25 cellular contexts compared by ENCODE assay signal in the genomic region with DNA sequence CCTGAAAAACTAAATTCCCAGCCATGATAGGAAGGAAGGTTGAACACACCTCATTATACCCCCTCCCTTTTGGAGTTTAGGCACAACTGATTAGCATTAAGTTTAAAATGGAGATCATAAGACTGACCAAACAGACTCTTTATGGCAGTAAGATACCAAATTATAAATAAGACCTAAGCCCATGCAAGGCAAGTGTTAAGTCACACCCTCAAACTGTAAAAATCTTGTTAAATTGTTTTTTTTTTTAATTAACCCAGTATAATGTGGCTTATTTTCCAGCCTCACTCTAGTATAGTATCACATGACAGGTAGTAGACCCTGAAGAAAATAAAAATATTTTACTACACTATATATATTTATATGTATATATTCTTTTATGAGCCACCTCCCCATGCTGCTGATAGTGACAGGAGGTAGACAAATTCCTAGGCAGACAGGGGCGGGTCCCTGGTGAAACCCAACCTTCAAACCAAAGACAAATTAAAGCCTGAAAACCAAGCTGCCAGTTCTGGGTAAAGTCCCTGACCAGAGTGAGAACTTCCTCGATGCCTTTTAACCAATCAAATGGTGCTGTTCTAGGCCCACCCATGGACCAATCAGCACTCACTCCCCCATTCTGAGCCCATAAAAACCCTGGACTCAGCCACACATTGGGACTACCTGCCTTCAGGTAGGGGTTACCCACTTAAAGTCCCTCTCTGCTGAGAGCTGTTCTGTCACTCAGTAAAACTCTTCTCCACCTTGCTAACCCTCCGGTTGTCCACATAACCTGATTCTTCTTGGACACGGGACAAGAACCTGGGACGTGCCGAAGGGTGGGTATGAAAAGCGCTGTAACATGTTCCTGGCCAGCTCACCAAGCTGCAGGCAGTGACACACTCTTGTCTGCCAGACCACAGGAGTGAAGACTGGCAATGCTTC.
"Had no signal": no experiment of that assay in that cellular context is flagged by ENCODE, and none has a peak within 500 bp of the region (broad histone marks: within the 10 kb centered on the region; RNA-seq: fewer than 3 reads in every experiment).

No MANE protein-coding gene starts in this region.

- H3K27ac Mint-ChIP-seq: activated CD8-positive, alpha-beta T cell treated with anti-CD3 and anti-CD28 coated beads for 36 hours; activated naive CD4-positive, alpha-beta T cell treated with anti-CD3 and anti-CD28 coated beads, Interleukin-2, amount 10 ng/mL, durations not matched to agents 7 days and 5 days; activated naive CD8-positive, alpha-beta T cell treated with anti-CD3 and anti-CD28 coated beads for 36 hours; activated T-cell treated with anti-CD3 and anti-CD28 coated beads, Interleukin-2, amount 50 U/mL, for 72 hours; activated T-helper 2 cell treated with anti-CD3 and anti-CD28 coated beads, Interferon-gamma antibody, Interleukin-2, Interleukin-4, amounts not matched to agents 10 μg/mL and 5 μg/mL and 100 μg/mL, durations not matched to agents 14 hours and 24 hours and 36 hours; T-helper 2 cell treated with Interferon-gamma antibody and Interleukin-4, amounts not matched to agents 5 μg/mL and 100 μg/mL, for 36 hours had no signal

- H3K9me3 ChIP-seq: SJSA1 had no signal

- H3K4me1 ChIP-seq: SJSA1 had no signal

- H3K4me1 Mint-ChIP-seq: activated naive CD8-positive, alpha-beta T cell treated with anti-CD3 and anti-CD28 coated beads for 36 hours had no signal

- H3K4me3 Mint-ChIP-seq: activated CD8-positive, alpha-beta T cell treated with anti-CD3 and anti-CD28 coated beads for 36 hours; activated naive CD4-positive, alpha-beta T cell treated with anti-CD3 and anti-CD28 coated beads, Interleukin-2, amount 10 ng/mL, durations not matched to agents 7 days and 5 days; activated naive CD8-positive, alpha-beta T cell treated with anti-CD3 and anti-CD28 coated beads for 36 hours; activated T-cell treated with anti-CD3 and anti-CD28 coated beads, Interleukin-2, amount 50 U/mL, for 72 hours; T-helper 2 cell treated with Interferon-gamma antibody and Interleukin-4, amounts not matched to agents 5 μg/mL and 100 μg/mL, for 36 hours had no signal

- H3K27ac ChIP-seq: brain microvascular endothelial cell, cardiac muscle cell, SJSA1 had no signal

- DNase-seq: activated CD4-positive, alpha-beta T cell treated with anti-CD3 and anti-CD28 coated beads for 4 hours; activated CD8-positive, alpha-beta memory T cell treated with anti-CD3 and anti-CD28 coated beads, Interleukin-2, amount 50 U/mL, for 4 hours; activated CD8-positive, alpha-beta T cell treated with anti-CD3 and anti-CD28 coated beads for 36 hours; activated gamma-delta T cell treated with Interleukin-2 at 50 U/mL for 16 hours; activated naive CD4-positive, alpha-beta T cell treated with anti-CD3 and anti-CD28 coated beads, Interleukin-2, amount 10 ng/mL, durations not matched to agents 7 days and 5 days; activated naive CD8-positive, alpha-beta T cell treated with anti-CD3 and anti-CD28 coated beads for 36 hours; activated T-cell treated with anti-CD3 and anti-CD28 coated beads, Interleukin-2, amount 50 U/mL, for 72 hours; brain microvascular endothelial cell; Kasumi-1; NCI-H1092; NCI-H1694; NCI-H2029; NCI-H345; NCI-H510A; NCI-H526 treated with DMSO at 0.1 percent for 48 hours; NCI-H82; SHP77; SW 1271 had no signal

- H3K27me3 ChIP-seq: brain microvascular endothelial cell, cardiac muscle cell, SJSA1 had no signal

- H3K36me3 ChIP-seq: brain microvascular endothelial cell, cardiac muscle cell had no signal

- H3K27me3 Mint-ChIP-seq: activated CD8-positive, alpha-beta T cell treated with anti-CD3 and anti-CD28 coated beads for 36 hours; activated naive CD4-positive, alpha-beta T cell treated with anti-CD3 and anti-CD28 coated beads, Interleukin-2, amount 10 ng/mL, durations not matched to agents 7 days and 5 days; activated naive CD8-positive, alpha-beta T cell treated with anti-CD3 and anti-CD28 coated beads for 36 hours had no signal

- H3K4me3 ChIP-seq: cardiac muscle cell, SJSA1 had no signal

- ATAC-seq: activated CD4-positive, CD25-positive, alpha-beta regulatory T cell treated with anti-CD3 and anti-CD28 coated beads, Interleukin-2, amount 50 U/mL, for 24 hours; activated CD8-positive, alpha-beta T cell treated with anti-CD3 and anti-CD28 coated beads for 36 hours; activated T-cell treated with anti-CD3 and anti-CD28 coated beads, Interleukin-2, amount 50 U/mL, for 72 hours; PC-3; SK-N-SH treated with all-trans-retinoic acid at 6 μM for 48 hours had no signal
